In genomic region chr14:75310295-75311059, GRCh38 we compare ENCODE assay signal across 8 cellular contexts. TPM values are rescaled to one million over a fixed set of nuclear protein-coding genes. Genes with fewer than 3 reads are reported as not detected.
DNase-seq lines count a peak whose midpoint lies in the region; ATAC-seq and TF ChIP-seq lines count a peak whose summit lies in the region.

No MANE protein-coding gene starts in this region.

- H3K27ac Mint-ChIP-seq in stimulated activated effector memory CD8-positive, alpha-beta T cell treated with anti-CD3 and anti-CD28 coated beads, Interleukin-12 subunit alpha, Interleukin-12 subunit beta, amount 100 ng/mL, for 72 hours: no peak overlapping the region
- no peak overlapping the region for H3K27ac Mint-ChIP-seq in activated T-helper 2 cell treated with anti-CD3 and anti-CD28 coated beads, Interferon-gamma antibody, Interleukin-2, Interleukin-4, amounts not matched to agents 10 μg/mL and 5 μg/mL and 100 μg/mL, durations not matched to agents 14 hours and 24 hours and 36 hours

- no peaks in the 10 kb centered on the region for H3K9me2 ChIP-seq in hepatocyte (replicated peaks; ENCODE audit: insufficient read depth)

- peaks cover 4% of the 10 kb centered on the region for H3K27me3 Mint-ChIP-seq in activated T-helper 2 cell treated with anti-CD3 and anti-CD28 coated beads, Interferon-gamma antibody, Interleukin-2, Interleukin-4, amounts not matched to agents 10 μg/mL and 5 μg/mL and 100 μg/mL, durations not matched to agents 14 hours and 24 hours and 36 hours (ENCODE audit: low read depth)

- DNase-seq in NCI-H1092 (lab: John Stamatoyannopoulos, UW): peak; percentile 90
- DNase-seq in astrocyte of the cerebellum (ENCODE audit: low read depth): peak; percentile 85
- DNase-seq in hepatocyte (ENCODE audit: low spot score): peak; percentile 87
- peak; percentile 84 for DNase-seq in renal cortical epithelial cell (ENCODE audit: low read depth)
- DNase-seq in stimulated activated effector memory CD8-positive, alpha-beta T cell treated with anti-CD3 and anti-CD28 coated beads, Interleukin-12 subunit alpha, Interleukin-12 subunit beta, amount 100 ng/mL, for 72 hours (ENCODE audit: low spot score in 2 of 2): no peak
- no peak for DNase-seq in activated T-cell treated with anti-CD3 and anti-CD28 coated beads, Interleukin-2, amount 50 U/mL, for 48 hours
- no peak for DNase-seq in activated T-helper 2 cell treated with anti-CD3 and anti-CD28 coated beads, Interferon-gamma antibody, Interleukin-2, Interleukin-4, amounts not matched to agents 10 μg/mL and 5 μg/mL and 100 μg/mL, durations not matched to agents 14 hours and 24 hours and 36 hours (ENCODE audit: low spot score)
- no peak for DNase-seq in NCI-H526 treated with DMSO at 0.1 percent for 48 hours (lab: John Stamatoyannopoulos, UW)

- peaks cover 4% of the 10 kb centered on the region for H3K4me1 ChIP-seq in hepatocyte (ENCODE audit: insufficient read depth)

- H3K4me3 ChIP-seq in astrocyte of the cerebellum (ENCODE audit: low read depth, low read length) (no peak overlapping the region), hepatocyte (no peak overlapping the region)

- TF ChIP-seq CTCF in astrocyte of the cerebellum (IDR thresholded peaks at IDR 0.05; ENCODE audit: low read depth, low read length, missing control alignments) (no peak), hepatocyte (IDR thresholded peaks at IDR 0.05; ENCODE audit: poor library complexity) (no peak)

- H3K79me2 ChIP-seq in hepatocyte: no peaks in the 10 kb centered on the region

- in situ Hi-C loops in astrocyte of the cerebellum (cut with HindIII; ENCODE audit: low sequenced_read_pairs): loop anchor here (25.0 kb wide), 1 partner anchor 177 kb away; no protein-coding TSS in a partner anchor

- no peaks in the 10 kb centered on the region for H3K9me3 Mint-ChIP-seq in stimulated activated effector memory CD8-positive, alpha-beta T cell treated with anti-CD3 and anti-CD28 coated beads, Interleukin-12 subunit alpha, Interleukin-12 subunit beta, amount 100 ng/mL, for 72 hours
- H3K9me3 Mint-ChIP-seq in activated T-helper 2 cell treated with anti-CD3 and anti-CD28 coated beads, Interferon-gamma antibody, Interleukin-2, Interleukin-4, amounts not matched to agents 10 μg/mL and 5 μg/mL and 100 μg/mL, durations not matched to agents 14 hours and 24 hours and 36 hours: no peaks in the 10 kb centered on the region

- peaks cover 14% of the 10 kb centered on the region for H3K4me1 Mint-ChIP-seq in stimulated activated effector memory CD8-positive, alpha-beta T cell treated with anti-CD3 and anti-CD28 coated beads, Interleukin-12 subunit alpha, Interleukin-12 subunit beta, amount 100 ng/mL, for 72 hours
- H3K4me1 Mint-ChIP-seq in activated T-helper 2 cell treated with anti-CD3 and anti-CD28 coated beads, Interferon-gamma antibody, Interleukin-2, Interleukin-4, amounts not matched to agents 10 μg/mL and 5 μg/mL and 100 μg/mL, durations not matched to agents 14 hours and 24 hours and 36 hours (ENCODE audit: low read depth): peaks cover 12% of the 10 kb centered on the region

- no peak for ATAC-seq in stimulated activated effector memory CD8-positive, alpha-beta T cell treated with anti-CD3 and anti-CD28 coated beads, Interleukin-12 subunit alpha, Interleukin-12 subunit beta, amount 100 ng/mL, for 72 hours

- no peaks in the 10 kb centered on the region for H3K27me3 ChIP-seq in hepatocyte

- intact Hi-C loops in activated T-helper 2 cell treated with anti-CD3 and anti-CD28 coated beads, Interferon-gamma antibody, Interleukin-2, Interleukin-4, amounts not matched to agents 10 μg/mL and 5 μg/mL and 100 μg/mL, durations not matched to agents 14 hours and 24 hours and 36 hours (cut with micrococcal nuclease): no loop called here

- WGBS in hepatocyte (ENCODE audit: low lambda C conversion rate, missing lambda C conversion rate): 29% methylated on average over 11 of the region's 11 CpGs

- H3K9me3 ChIP-seq in hepatocyte (ENCODE audit: low read depth): no peaks in the 10 kb centered on the region

- H2AFZ ChIP-seq in hepatocyte: peak overlapping the region; percentile 8

- no peak overlapping the region for H3K4me3 Mint-ChIP-seq in stimulated activated effector memory CD8-positive, alpha-beta T cell treated with anti-CD3 and anti-CD28 coated beads, Interleukin-12 subunit alpha, Interleukin-12 subunit beta, amount 100 ng/mL, for 72 hours
- no peak overlapping the region for H3K4me3 Mint-ChIP-seq in activated T-helper 2 cell treated with anti-CD3 and anti-CD28 coated beads, Interferon-gamma antibody, Interleukin-2, Interleukin-4, amounts not matched to agents 10 μg/mL and 5 μg/mL and 100 μg/mL, durations not matched to agents 14 hours and 24 hours and 36 hours (ENCODE audit: low read depth)

- no peaks in the 10 kb centered on the region for H3K36me3 Mint-ChIP-seq in stimulated activated effector memory CD8-positive, alpha-beta T cell treated with anti-CD3 and anti-CD28 coated beads, Interleukin-12 subunit alpha, Interleukin-12 subunit beta, amount 100 ng/mL, for 72 hours
- no peaks in the 10 kb centered on the region for H3K36me3 Mint-ChIP-seq in activated T-helper 2 cell treated with anti-CD3 and anti-CD28 coated beads, Interferon-gamma antibody, Interleukin-2, Interleukin-4, amounts not matched to agents 10 μg/mL and 5 μg/mL and 100 μg/mL, durations not matched to agents 14 hours and 24 hours and 36 hours (ENCODE audit: low read depth)

- peak overlapping the region; percentile 75 for H3K27ac ChIP-seq in hepatocyte

- H4K20me1 ChIP-seq in hepatocyte (ENCODE audit: insufficient read depth, poor library complexity, severe bottlenecking): no peaks in the 10 kb centered on the region

- peak overlapping the region; percentile 55 for H3K4me2 ChIP-seq in hepatocyte

- H3K36me3 ChIP-seq in hepatocyte (replicated peaks; ENCODE audit: insufficient read depth, low read depth): no peaks in the 10 kb centered on the region

RNA-seq across cellular contexts. Expression of gene FOS, which starts 31.8 kb away (rescaled TPM):
- total RNA-seq in hepatocyte (657 and 865 TPM in 2 replicates), renal cortical epithelial cell (0.87 and 80.4 TPM in 2 replicates)
- polyA plus RNA-seq in hepatocyte: 935 and 1,189 TPM in 2 replicates
- 24.7 and 27.8 TPM in 2 replicates for total RNA-seq in activated T-helper 2 cell treated with anti-CD3 and anti-CD28 coated beads, Interferon-gamma antibody, Interleukin-2, Interleukin-4, amounts not matched to agents 10 μg/mL and 5 μg/mL and 100 μg/mL, durations not matched to agents 14 hours and 24 hours and 36 hours

Comparison
In these comparisons a context has a peak if more than half of its experiments do, and no peak if none do; other contexts are left out.
1. DNase-seq: peak in NCI-H1092 (single experiment), astrocyte of the cerebellum (single experiment), hepatocyte (single experiment) and renal cortical epithelial cell (single experiment); none in stimulated activated effector memory CD8-positive, alpha-beta T cell treated with anti-CD3 and anti-CD28 coated beads, Interleukin-12 subunit alpha, Interleukin-12 subunit beta, amount 100 ng/mL, for 72 hours (0 of 2), activated T-cell treated with anti-CD3 and anti-CD28 coated beads, Interleukin-2, amount 50 U/mL, for 48 hours (0 of 2), activated T-helper 2 cell treated with anti-CD3 and anti-CD28 coated beads, Interferon-gamma antibody, Interleukin-2, Interleukin-4, amounts not matched to agents 10 μg/mL and 5 μg/mL and 100 μg/mL, durations not matched to agents 14 hours and 24 hours and 36 hours (single experiment) and NCI-H526 treated with DMSO at 0.1 percent for 48 hours (single experiment).